In genomic region chr13:110319774-110320509, GRCh38 we compare ENCODE assay signal across 9 cellular contexts. TPM values are rescaled to one million over a fixed set of nuclear protein-coding genes. Genes with fewer than 3 reads are reported as not detected.
DNase-seq lines count a peak whose midpoint lies in the region; ATAC-seq and TF ChIP-seq lines count a peak whose summit lies in the region.
"Had no signal": no experiment of that assay in that cellular context is flagged by ENCODE, and none has a peak within 500 bp of the region (broad histone marks: within the 10 kb centered on the region; RNA-seq: fewer than 3 reads in every experiment).

No MANE protein-coding gene starts in this region.

- H3K27me3 ChIP-seq in esophagus squamous epithelium, result no peaks in the 10 kb centered on the region

- H3K36me3 ChIP-seq in esophagus squamous epithelium, result no peaks in the 10 kb centered on the region

- WGBS in esophagus squamous epithelium, 2 donors, result 45 to 52% methylated on average over 9 to 19 of the region's 19 CpGs

- intact Hi-C loops in esophagus squamous epithelium (cut with DNase I), result no loop called here
- intact Hi-C loops in sciatic nerve (cut with DNase I), result no loop called here

- peak overlapping the region in 1 of 4 donors; percentile 19 for H3K4me3 ChIP-seq in esophagus squamous epithelium

- no peaks in the 10 kb centered on the region for H3K9me3 ChIP-seq in esophagus squamous epithelium

- peak; percentile 25 for ATAC-seq in sciatic nerve
- no peak for ATAC-seq in HG02642 (IDR thresholded peaks at IDR 0.05; ENCODE audit: poor library complexity, unreplicated experiment)

- peaks cover 0 to 76% (median 18%) of the 10 kb centered on the region in 3 donors for H3K4me1 ChIP-seq in esophagus squamous epithelium

- H3K27ac ChIP-seq in esophagus squamous epithelium, result peak overlapping the region; percentile 23 to 90 (median 66)

- no peak for TF ChIP-seq CTCF in esophagus squamous epithelium (IDR thresholded peaks at IDR 0.05)

- TF ChIP-seq POLR2A in esophagus squamous epithelium (IDR thresholded peaks at IDR 0.05), result no peak

- peak; percentile 87 for DNase-seq in EL
- peak; percentile 81 for DNase-seq in RPMI7951 (ENCODE audit: low read depth)
- no peak for DNase-seq in esophagus squamous epithelium (lab: John Stamatoyannopoulos, UW)
- DNase-seq in sciatic nerve (ENCODE audit: low spot score), result no peak
- DNase-seq in Ammon's horn (ENCODE audit: low spot score), result no peak
- no peak for DNase-seq in OCI-M2 (lab: John Stamatoyannopoulos, UW; ENCODE audit: unreplicated experiment)
- DNase-seq in NCI-H1105 treated with DMSO at 0.1 percent for 48 hours (lab: John Stamatoyannopoulos, UW), result no peak
- DNase-seq: activated B cell treated with CpG ODN at 0.5 μM for 24 hours had no signal

RNA-seq across cellular contexts. Expression of gene COL4A2, which starts 12.9 kb away (rescaled TPM):
- total RNA-seq in RPMI7951 (2014; rRNA removed; shearing (Covaris generic)), result 181 and 212 TPM in 2 replicates
- total RNA-seq in esophagus squamous epithelium, result 100 to 1,000 TPM in 1 of 4 donors, 10 to 100 TPM in 3; 11.9 to 102 (median 43.5) TPM
- total RNA-seq in sciatic nerve, result 417 TPM
- total RNA-seq: activated B cell treated with CpG ODN at 0.5 μM for 24 hours had no signal

RNA-seq across cellular contexts. Expression of gene COL4A1, which starts 13.0 kb away (rescaled TPM):
- total RNA-seq in RPMI7951 (2014; rRNA removed; shearing (Covaris generic)), result 207 and 209 TPM in 2 replicates
- total RNA-seq in esophagus squamous epithelium, result 10 to 100 TPM in 3 of 4 donors, 1 to 10 TPM in 1; 8.9 to 97.1 (median 40.2) TPM
- total RNA-seq in sciatic nerve, result 423 TPM
- total RNA-seq: activated B cell treated with CpG ODN at 0.5 μM for 24 hours had no signal

Comparison
In these comparisons a context has a peak if more than half of its experiments do, and no peak if none do; other contexts are left out.
1. DNase-seq: peak in EL (single experiment) and RPMI7951 (single experiment); none in esophagus squamous epithelium (single experiment), sciatic nerve (single experiment), Ammon's horn (single experiment), OCI-M2 (single experiment) and NCI-H1105 treated with DMSO at 0.1 percent for 48 hours (single experiment).